Comparison of ENCODE assay signal across 9 cellular contexts in genomic region chr22:28116261-28116673, GRCh38.
DNase-seq lines count a peak whose midpoint lies in the region; ATAC-seq and TF ChIP-seq lines count a peak whose summit lies in the region.
"Had no signal": no experiment of that assay in that cellular context is flagged by ENCODE, and none has a peak within 500 bp of the region (broad histone marks: within the 10 kb centered on the region; RNA-seq: fewer than 3 reads in every experiment).

No MANE protein-coding gene starts in this region.

- intact Hi-C loops in posterior vena cava (cut with DNase I) (no loop called here), natural killer cell (cut with micrococcal nuclease) (no loop called here)

- no peaks in the 10 kb centered on the region for H3K36me3 Mint-ChIP-seq in natural killer cell

- H3K27ac ChIP-seq in foreskin keratinocyte: peak overlapping the region; percentile 62

- no peaks in the 10 kb centered on the region for H3K27me3 ChIP-seq in foreskin keratinocyte

- DNase-seq in EH (ENCODE audit: low read depth): peak; percentile 94
- DNase-seq in foreskin keratinocyte: peak; percentile 92 to 96
- peak; percentile 88 for DNase-seq in posterior vena cava (ENCODE audit: low spot score)
- DNase-seq in effector CD8-positive, alpha-beta T cell (lab: John Stamatoyannopoulos, UW): no peak
- DNase-seq in activated effector memory CD4-positive, alpha-beta T cell treated with anti-CD3 and anti-CD28 coated beads, Interleukin-2, amount 50 U/mL, for 16 hours: no peak
- no peak for DNase-seq in DMS53 treated with DMSO at 0.1 percent for 48 hours (lab: John Stamatoyannopoulos, UW; ENCODE audit: unreplicated experiment)
- no peak for DNase-seq in natural killer cell
- DNase-seq: DMS153 had no signal

- peaks cover 37% of the 10 kb centered on the region for H3K4me1 ChIP-seq in foreskin keratinocyte

- TF ChIP-seq CTCF in foreskin keratinocyte (conservative IDR thresholded peaks at IDR 0.05) (no peak), natural killer cell (IDR thresholded peaks at IDR 0.05) (no peak)

- peaks cover 0 to 4% of the 10 kb centered on the region in 2 donors for H3K27me3 Mint-ChIP-seq in natural killer cell (ENCODE audit: low read depth in 2 of 2)

- H3K9me3 Mint-ChIP-seq in natural killer cell: no peaks in the 10 kb centered on the region

- no peaks in the 10 kb centered on the region for H3K4me1 Mint-ChIP-seq in natural killer cell

- ATAC-seq in SK-N-SH treated with all-trans-retinoic acid at 6 μM for 48 hours (peak; percentile 87), foreskin keratinocyte (peak; percentile 93), natural killer cell (no peak)

- no peak overlapping the region for H3K27ac Mint-ChIP-seq in natural killer cell

- H3K4me3 Mint-ChIP-seq in natural killer cell: no peak overlapping the region

TF ChIP-seq in SK-N-SH treated with all-trans-retinoic acid at 6 μM for 48 hours, 23 proteins besides CTCF, POLR2A, EP300 and RAD21:
- TF ChIP-seq ISL1 (CRISPR knock-in tag; IDR thresholded peaks at IDR 0.05) (peak; percentile 71), CREB5 (CRISPR knock-in tag; IDR thresholded peaks at IDR 0.05; ENCODE audit: low read depth) (peak; percentile 42; the same call in 1 of the 2 replicates), BACH2 (CRISPR knock-in tag; IDR thresholded peaks at IDR 0.05; ENCODE audit: borderline replicate concordance) (no peak), PPARA (CRISPR knock-in tag; IDR thresholded peaks at IDR 0.05; ENCODE audit: borderline replicate concordance) (no peak), ZFP3 (CRISPR knock-in tag; IDR thresholded peaks at IDR 0.05) (0 out of 2 replicates have a peak, but pooled peaks have one; percentile 46)

Comparison
In these comparisons a context has a peak if more than half of its experiments do, and no peak if none do; other contexts are left out.
1. DNase-seq: peak in EH (single experiment), foreskin keratinocyte (2 of 2) and posterior vena cava (single experiment); none in effector CD8-positive, alpha-beta T cell (single experiment), activated effector memory CD4-positive, alpha-beta T cell treated with anti-CD3 and anti-CD28 coated beads, Interleukin-2, amount 50 U/mL, for 16 hours (single experiment), DMS53 treated with DMSO at 0.1 percent for 48 hours (single experiment) and natural killer cell (single experiment).
2. ATAC-seq: peak in SK-N-SH treated with all-trans-retinoic acid at 6 μM for 48 hours (single experiment) and foreskin keratinocyte (single experiment); none in natural killer cell (0 of 3).